Comparison of ENCODE assay signal across 16 cellular contexts in the genomic region with DNA sequence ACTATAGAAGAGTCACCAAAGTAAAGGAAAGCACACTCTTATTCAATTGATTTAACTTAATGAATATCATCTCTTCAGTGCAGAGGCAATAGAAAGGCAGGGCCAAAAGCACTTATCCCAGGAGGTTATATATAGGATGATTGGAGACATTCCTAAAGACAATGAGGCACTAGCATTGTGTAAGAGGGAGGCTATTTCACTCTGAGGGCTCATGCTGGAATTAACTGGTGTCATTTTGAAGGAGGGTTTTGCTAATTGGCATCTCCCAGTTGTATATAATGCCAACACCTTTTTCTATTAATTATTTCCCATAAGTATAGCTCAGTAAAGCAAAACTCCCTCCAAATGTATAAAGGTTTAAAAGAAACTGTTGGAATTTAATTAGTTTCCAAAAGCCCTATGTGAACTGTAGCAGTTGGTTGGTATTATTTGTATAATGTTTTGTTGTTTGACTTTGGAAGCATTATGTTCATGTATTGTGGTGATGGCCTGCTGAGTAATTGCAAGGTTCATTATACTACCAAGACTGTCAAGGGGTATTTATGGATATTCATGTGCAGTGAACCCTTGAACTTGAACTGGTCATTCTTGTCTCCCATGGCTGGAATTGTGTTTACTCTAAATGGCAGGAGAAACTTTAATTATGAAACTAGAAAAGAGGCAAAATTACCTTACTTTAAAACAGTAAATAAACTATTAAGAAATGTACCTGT.
"Had no signal": no experiment of that assay in that cellular context is flagged by ENCODE, and none has a peak within 500 bp of the region (broad histone marks: within the 10 kb centered on the region; RNA-seq: fewer than 3 reads in every experiment).

No MANE protein-coding gene starts in this region.

- H3K36me3 Mint-ChIP-seq: naive B cell had no signal

- H3K4me1 ChIP-seq: colonic mucosa, lower lobe of right lung, suprapubic skin, upper lobe of left lung had no signal

- ATAC-seq: activated T-helper 17 cell treated with anti-CD3 and anti-CD28 coated beads, Interleukin-2, amount 50 U/mL, for 72 hours; gastrocnemius medialis; lower lobe of right lung; sciatic nerve; stimulated activated naive CD8-positive, alpha-beta T cell treated with anti-CD3 and anti-CD28 coated beads, Interleukin-15, Interleukin-2, amounts not matched to agents 100 U/mL and 50 U/mL, for 24 hours had no signal

- H3K9me3 ChIP-seq: colonic mucosa, gastrocnemius medialis, suprapubic skin had no signal

- H3K9me3 Mint-ChIP-seq: activated B cell treated with CpG ODN at 0.5 μM for 24 hours; activated T-helper 17 cell treated with anti-CD3 and anti-CD28 coated beads, Interleukin-2, amount 50 U/mL, for 72 hours had no signal

- H3K27me3 ChIP-seq: colonic mucosa, gastrocnemius medialis, suprapubic skin, upper lobe of left lung had no signal

- H3K27ac Mint-ChIP-seq: activated B cell treated with CpG ODN at 0.5 μM for 24 hours; activated CD4-positive, alpha-beta T cell treated with anti-CD3 and anti-CD28 coated beads, Interleukin-2, amount 10 ng/mL, durations not matched to agents 7 days and 5 days; activated naive CD4-positive, alpha-beta T cell treated with anti-CD3 and anti-CD28 coated beads for 36 hours; activated T-helper 17 cell treated with anti-CD3 and anti-CD28 coated beads, Interleukin-2, amount 50 U/mL, for 72 hours; naive B cell had no signal

- DNase-seq: activated B cell treated with CpG ODN at 0.5 μM for 24 hours; activated CD4-positive, alpha-beta T cell treated with anti-CD3 and anti-CD28 coated beads, Interleukin-2, amount 10 ng/mL, durations not matched to agents 7 days and 5 days; activated naive CD4-positive, alpha-beta T cell treated with anti-CD3 and anti-CD28 coated beads for 36 hours; activated T-cell treated with anti-CD3 and anti-CD28 coated beads for 4 hours; caudate nucleus; colonic mucosa; gastrocnemius medialis; lower lobe of right lung; naive B cell; stimulated activated CD4-positive, alpha-beta T cell treated with anti-CD3 and anti-CD28 coated beads, Interleukin-2, amount 100 ng/mL, for 24 hours; stimulated activated naive CD8-positive, alpha-beta T cell treated with anti-CD3 and anti-CD28 coated beads, Interleukin-15, Interleukin-2, amounts not matched to agents 100 U/mL and 50 U/mL, for 24 hours; T-helper 2 cell; upper lobe of left lung had no signal

- H3K4me3 ChIP-seq: colonic mucosa, gastrocnemius medialis, lower lobe of right lung, suprapubic skin, upper lobe of left lung had no signal

- H3K4me1 Mint-ChIP-seq: activated B cell treated with CpG ODN at 0.5 μM for 24 hours; activated CD4-positive, alpha-beta T cell treated with anti-CD3 and anti-CD28 coated beads, Interleukin-2, amount 10 ng/mL, durations not matched to agents 7 days and 5 days; activated T-helper 17 cell treated with anti-CD3 and anti-CD28 coated beads, Interleukin-2, amount 50 U/mL, for 72 hours; naive B cell had no signal

- H3K4me3 Mint-ChIP-seq: activated B cell treated with CpG ODN at 0.5 μM for 24 hours; activated CD4-positive, alpha-beta T cell treated with anti-CD3 and anti-CD28 coated beads, Interleukin-2, amount 10 ng/mL, durations not matched to agents 7 days and 5 days; activated naive CD4-positive, alpha-beta T cell treated with anti-CD3 and anti-CD28 coated beads for 36 hours; activated T-helper 17 cell treated with anti-CD3 and anti-CD28 coated beads, Interleukin-2, amount 50 U/mL, for 72 hours; naive B cell had no signal

- H3K27me3 Mint-ChIP-seq: activated B cell treated with CpG ODN at 0.5 μM for 24 hours; activated CD4-positive, alpha-beta T cell treated with anti-CD3 and anti-CD28 coated beads, Interleukin-2, amount 10 ng/mL, durations not matched to agents 7 days and 5 days; activated T-helper 17 cell treated with anti-CD3 and anti-CD28 coated beads, Interleukin-2, amount 50 U/mL, for 72 hours; naive B cell had no signal

- H3K36me3 ChIP-seq: colonic mucosa, lower lobe of right lung, suprapubic skin, upper lobe of left lung had no signal

- H3K27ac ChIP-seq: colonic mucosa, gastrocnemius medialis, lower lobe of right lung, suprapubic skin, upper lobe of left lung had no signal
